Comparison of ENCODE assay signal across 20 cellular contexts in the genomic region with DNA sequence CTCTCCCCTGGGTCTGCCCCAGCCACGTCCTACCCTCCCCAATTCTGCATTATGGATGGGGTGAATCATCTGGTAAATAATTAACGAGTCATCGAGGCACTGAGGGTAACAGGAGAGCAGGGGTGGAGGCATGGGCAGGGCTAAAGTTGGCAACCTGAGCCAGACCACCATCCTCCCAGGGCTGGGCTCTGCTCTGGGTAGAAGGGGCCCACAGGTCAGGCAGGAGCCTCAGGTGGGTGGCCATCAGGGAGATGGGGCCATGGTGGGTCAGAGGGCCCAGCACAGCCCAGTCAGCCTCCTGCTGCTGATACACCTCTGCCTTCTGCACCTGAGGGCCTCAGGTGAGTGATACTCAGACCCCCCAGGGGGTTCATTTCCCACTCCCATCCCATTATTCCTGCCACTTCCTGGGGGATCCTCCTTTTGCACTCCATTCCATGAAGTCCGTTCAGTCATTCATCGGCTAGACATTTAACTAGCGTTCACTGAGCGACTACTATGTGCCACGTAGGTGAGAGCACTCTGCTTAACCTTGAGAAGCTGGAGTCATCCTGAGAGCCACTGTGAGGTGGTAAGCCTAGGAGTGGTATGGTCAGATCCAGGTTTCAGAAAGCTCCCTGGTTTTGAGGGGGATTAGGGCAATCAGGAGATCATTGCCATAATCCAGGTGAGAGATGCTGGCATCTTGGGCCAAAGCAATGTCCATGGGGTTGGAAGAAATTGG. TPM values are rescaled to one million over a fixed set of nuclear protein-coding genes. Genes with fewer than 3 reads are reported as not detected.
A peak's percentile ranks its signal among the peaks of the same experiment; 100 is the strongest.
DNase-seq lines count a peak whose midpoint lies in the region; ATAC-seq and TF ChIP-seq lines count a peak whose summit lies in the region.
"Had no signal": no experiment of that assay in that cellular context is flagged by ENCODE, and none has a peak within 500 bp of the region (broad histone marks: within the 10 kb centered on the region; RNA-seq: fewer than 3 reads in every experiment).

A gene (plus strand): TSS at position 248 of the 724 bp plus-strand sequence. CDS start 12 bp downstream, at position 260.

- peaks cover 5 to 10% (median 9%) of the 10 kb centered on the region in 3 donors for H3K4me1 Mint-ChIP-seq in CD8-positive, alpha-beta memory T cell
- peaks cover 30% of the 10 kb centered on the region for H3K4me1 Mint-ChIP-seq in nephron progenitor cell
- H3K4me1 Mint-ChIP-seq: CD14-positive monocyte had no signal

- no TSS peak for BruUV-seq in PC-3 (replicated peaks; lab: Mats Ljungman, UMichigan)

- H3K27me3 ChIP-seq in PC-3 (ENCODE audit: low read length) (no peaks in the 10 kb centered on the region), vagina (no peaks in the 10 kb centered on the region)
- H3K27me3 ChIP-seq in CD8-positive, alpha-beta memory T cell (ENCODE audit: insufficient read depth, low read length, poor library complexity, severe bottlenecking): no peaks in the 10 kb centered on the region

- POLR2A ChIA-PET in PC-3 (lab: Charles Lee; ENCODE audit: unreplicated experiment): no interaction called here
- POLR2A ChIA-PET in CD8-positive, alpha-beta memory T cell (lab: Charles Lee): no interaction called here

- peak; percentile 47 for DNase-seq in activated CD8-positive, alpha-beta memory T cell treated with anti-CD3 and anti-CD28 coated beads for 24 hours
- DNase-seq in activated CD8-positive, alpha-beta memory T cell treated with anti-CD3 and anti-CD28 coated beads, Interleukin-2, amount 50 U/mL, for 4 hours: no peak
- DNase-seq in PC-3 (peak; percentile 31), mesenteric fat pad (ENCODE audit: low spot score) (peak; percentile 22), vagina (ENCODE audit: extremely low spot score in 2 of 2) (peak; percentile 56 to 77), Kasumi-1 (lab: John Stamatoyannopoulos, UW) (no peak), nephron progenitor cell (no peak)
- DNase-seq in CD8-positive, alpha-beta memory T cell: no peak
- DNase-seq: 8988T, DND-41, GF-D8, GOT3, Karpas-422, NCI-H1105 treated with DMSO at 0.1 percent for 48 hours, NCI-H187, NCI-H446 treated with DMSO at 0.1 percent for 48 hours, NCI-H748 treated with DMSO at 0.1 percent for 48 hours had no signal

- H3K9me3 ChIP-seq in PC-3 (ENCODE audit: low read length) (no peaks in the 10 kb centered on the region), vagina (no peaks in the 10 kb centered on the region)
- no peaks in the 10 kb centered on the region for H3K9me3 ChIP-seq in CD8-positive, alpha-beta memory T cell (ENCODE audit: low read length)

- H3K9ac ChIP-seq in PC-3 (ENCODE audit: low read length): no peak within 1 kb of the TSS

- no peak within 1 kb of the TSS for H3K4me3 ChIP-seq in PC-3 (ENCODE audit: low read length)
- no peak within 1 kb of the TSS for H3K4me3 ChIP-seq in vagina
- no peak within 1 kb of the TSS for H3K4me3 ChIP-seq in CD8-positive, alpha-beta memory T cell (ENCODE audit: low read length)

- no peak within 1 kb of the TSS for H3K27ac Mint-ChIP-seq in CD8-positive, alpha-beta memory T cell
- no peak within 1 kb of the TSS for H3K27ac Mint-ChIP-seq in nephron progenitor cell

- H3K27ac ChIP-seq in PC-3 (ENCODE audit: low read length) (no peak within 1 kb of the TSS), vagina (no peak within 1 kb of the TSS)
- no peak within 1 kb of the TSS for H3K27ac ChIP-seq in CD8-positive, alpha-beta memory T cell (ENCODE audit: low read depth, low read length)

- TF ChIP-seq CTCF in PC-3 (conservative IDR thresholded peaks at IDR 0.05; ENCODE audit: low read depth, low read length) (no peak), vagina (IDR thresholded peaks at IDR 0.05) (no peak), nephron progenitor cell (IDR thresholded peaks at IDR 0.05) (no peak)

- intact Hi-C loops in PC-3 (cut with micrococcal nuclease): no loop called here
- intact Hi-C loops in vagina (cut with DNase I): no loop called here

- H3K4me3 Mint-ChIP-seq in CD8-positive, alpha-beta memory T cell: no peak within 1 kb of the TSS
- H3K4me3 Mint-ChIP-seq in nephron progenitor cell: no peak within 1 kb of the TSS
- H3K4me3 Mint-ChIP-seq: CD14-positive monocyte had no signal

- no peak within 1 kb of the TSS for H3K4me2 ChIP-seq in PC-3 (ENCODE audit: low read length)

- no peak for TF ChIP-seq POLR2A in vagina (IDR thresholded peaks at IDR 0.05)

- no peaks in the 10 kb centered on the region for H3K9me3 Mint-ChIP-seq in CD8-positive, alpha-beta memory T cell
- no peaks in the 10 kb centered on the region for H3K9me3 Mint-ChIP-seq in nephron progenitor cell
- H3K9me3 Mint-ChIP-seq: CD14-positive monocyte had no signal

- peaks cover 6% of the 10 kb centered on the region; the same call in 1 of the 2 replicates for H3K4me1 ChIP-seq in PC-3 (ENCODE audit: insufficient read depth, low read length)
- H3K4me1 ChIP-seq in vagina: peaks cover 6% of the 10 kb centered on the region
- no peaks in the 10 kb centered on the region for H3K4me1 ChIP-seq in CD8-positive, alpha-beta memory T cell (ENCODE audit: insufficient read depth, low read length)

- H3K9me2 ChIP-seq in PC-3 (replicated peaks; ENCODE audit: low read length): no peaks in the 10 kb centered on the region

- H3K27me3 Mint-ChIP-seq in CD8-positive, alpha-beta memory T cell: peaks cover 0 to 8% of the 10 kb centered on the region in 2 donors
- no peaks in the 10 kb centered on the region for H3K27me3 Mint-ChIP-seq in nephron progenitor cell (ENCODE audit: low read depth, poor library complexity)

- no peak for ATAC-seq in PC-3
- ATAC-seq: Panc1, Right ventricle myocardium inferior had no signal

- no peaks in the 10 kb centered on the region for H3K79me2 ChIP-seq in PC-3 (ENCODE audit: low read length)

- no peak within 1 kb of the TSS for H2AFZ ChIP-seq in PC-3 (ENCODE audit: low read length)

- H3F3A ChIP-seq in PC-3 (ENCODE audit: low read length, unreplicated experiment): no peaks in the 10 kb centered on the region

- H4K20me1 ChIP-seq in PC-3 (ENCODE audit: low read length): no peaks in the 10 kb centered on the region

- CTCF ChIA-PET in PC-3 (lab: Charles Lee): no interaction called here
- CTCF ChIA-PET in CD8-positive, alpha-beta memory T cell (lab: Charles Lee): interaction anchor here (0.9 kb wide), 1 partner anchor 248 kb away, joined by 3 read pairs; no protein-coding TSS in a partner anchor

- no peaks in the 10 kb centered on the region for H3K36me3 Mint-ChIP-seq in CD8-positive, alpha-beta memory T cell
- H3K36me3 Mint-ChIP-seq in nephron progenitor cell (ENCODE audit: low read depth): no peaks in the 10 kb centered on the region
- H3K36me3 Mint-ChIP-seq: CD14-positive monocyte had no signal

- H3K36me3 ChIP-seq in PC-3 (ENCODE audit: low read depth, low read length): no peaks in the 10 kb centered on the region
- H3K36me3 ChIP-seq in vagina: no peaks in the 10 kb centered on the region
- no peaks in the 10 kb centered on the region for H3K36me3 ChIP-seq in CD8-positive, alpha-beta memory T cell (ENCODE audit: insufficient read depth, low read length)

RNA-seq across cellular contexts. Expression of the gene that starts here (rescaled TPM):
- total RNA-seq in PC-3 (2014; rRNA removed) (not detected in 2 replicates), mesenteric fat pad (not detected), vagina (28.2 TPM)
- not detected for total RNA-seq in CD8-positive, alpha-beta memory T cell
- not detected for polyA plus RNA-seq in CD8-positive, alpha-beta memory T cell
- polyA plus RNA-seq: CD14-positive monocyte had no signal

Comparison
In these comparisons a context has a peak if more than half of its experiments do, and no peak if none do; other contexts are left out.
1. RNA of the gene that starts here (total RNA-seq): 28.2 TPM in vagina (single experiment); not detected in PC-3, not detected in mesenteric fat pad (single experiment) and not detected in CD8-positive, alpha-beta memory T cell; every median in the first group is over 10 times any median in the second.
2. DNase-seq: peak in activated CD8-positive, alpha-beta memory T cell treated with anti-CD3 and anti-CD28 coated beads for 24 hours (single experiment) and vagina (2 of 2); none in activated CD8-positive, alpha-beta memory T cell treated with anti-CD3 and anti-CD28 coated beads, Interleukin-2, amount 50 U/mL, for 4 hours (single experiment), Kasumi-1 (0 of 2), CD8-positive, alpha-beta memory T cell (0 of 5) and nephron progenitor cell (single experiment).
3. Peak in DNase-seq in PC-3; RNA of the gene not detected or under 1 TPM.
4. Peak in DNase-seq in mesenteric fat pad; RNA of the gene not detected or under 1 TPM.